15 cellular contexts compared by ENCODE assay signal in the genomic region with DNA sequence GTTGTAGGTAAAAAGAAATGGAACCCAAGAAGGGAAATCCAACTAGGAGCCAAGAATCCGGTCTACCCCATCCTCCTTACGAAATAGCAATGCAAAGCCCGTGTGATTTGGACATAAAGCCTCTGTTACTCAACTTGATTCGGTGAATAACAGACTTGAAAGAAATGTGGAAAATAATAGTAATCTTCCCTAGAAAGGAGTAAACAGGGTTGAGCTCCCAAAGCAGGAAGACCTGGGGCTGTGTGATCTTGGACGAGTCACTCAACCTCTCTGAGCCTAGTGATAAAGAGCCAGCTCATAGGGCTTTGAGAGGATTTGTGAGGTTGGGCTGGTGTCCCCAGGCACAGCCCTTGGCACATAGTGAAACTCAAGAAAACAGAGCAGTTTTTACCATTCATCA. TPM values are rescaled to one million over a fixed set of nuclear protein-coding genes. Genes with fewer than 3 reads are reported as not detected.
DNase-seq lines count a peak whose midpoint lies in the region; ATAC-seq, FAIRE-seq and TF ChIP-seq lines count a peak whose summit lies in the region.
"Had no signal": no experiment of that assay in that cellular context is flagged by ENCODE, and none has a peak within 500 bp of the region (broad histone marks: within the 10 kb centered on the region; RNA-seq: fewer than 3 reads in every experiment).

No MANE protein-coding gene starts in this region.

- H3K4me1 Mint-ChIP-seq in type B pancreatic cell (ENCODE audit: unreplicated experiment) = peaks cover 56% of the 10 kb centered on the region
- H3K4me1 Mint-ChIP-seq: immature natural killer cell had no signal

- no peak overlapping the region for H3K9ac ChIP-seq in colonic mucosa (ENCODE audit: low read depth in 2 of 2, low read length in 2 of 2)
- peak overlapping the region; percentile 40 for H3K9ac ChIP-seq in muscle layer of colon (ENCODE audit: low read length)
- H3K9ac ChIP-seq in PC-3 (ENCODE audit: low read length) = no peak overlapping the region

- H3K27ac ChIP-seq in heart left ventricle = peak overlapping the region; percentile 3 to 98 (median 92)
- H3K27ac ChIP-seq in colonic mucosa = peak overlapping the region; percentile 37
- H3K27ac ChIP-seq in muscle layer of colon (ENCODE audit: low read depth, low read length) = peak overlapping the region; percentile 99
- no peak overlapping the region for H3K27ac ChIP-seq in PC-3 (ENCODE audit: low read length)

- H3K27me3 Mint-ChIP-seq in type B pancreatic cell = no peaks in the 10 kb centered on the region

- H4K20me1 ChIP-seq in PC-3 (ENCODE audit: low read length) = no peaks in the 10 kb centered on the region

- H3F3A ChIP-seq in PC-3 (ENCODE audit: low read length, unreplicated experiment) = no peaks in the 10 kb centered on the region

- no peak for FAIRE-seq in urothelium cell line (lab: Jason Lieb, UNC)
- FAIRE-seq: GM18507 had no signal

- peak overlapping the region; percentile 46 for H3K4me3 Mint-ChIP-seq in type B pancreatic cell
- H3K4me3 Mint-ChIP-seq: immature natural killer cell had no signal

- no peaks in the 10 kb centered on the region for H3K9me3 Mint-ChIP-seq in type B pancreatic cell
- H3K9me3 Mint-ChIP-seq: immature natural killer cell had no signal

- no peaks in the 10 kb centered on the region for H3K36me3 Mint-ChIP-seq in type B pancreatic cell
- H3K36me3 Mint-ChIP-seq: immature natural killer cell had no signal

- H3K4me2 ChIP-seq in PC-3 (ENCODE audit: low read length) = no peak overlapping the region

- no peak for TF ChIP-seq CTCF in heart left ventricle (IDR thresholded peaks at IDR 0.05)
- TF ChIP-seq CTCF in colonic mucosa (IDR thresholded peaks at IDR 0.05) = no peak
- no peak for TF ChIP-seq CTCF in type B pancreatic cell (conservative IDR thresholded peaks at IDR 0.05)
- no peak for TF ChIP-seq CTCF in PC-3 (conservative IDR thresholded peaks at IDR 0.05; ENCODE audit: low read depth, low read length)

- intact Hi-C loops in heart left ventricle (cut with DNase I) = loop anchor here in 4 of 10 donors (2.0 to 5.0 kb wide), 2 partner anchors 35 kb away; no protein-coding TSS in a partner anchor
- intact Hi-C loops in left ventricle myocardium superior (cut with micrococcal nuclease) = no loop called here
- intact Hi-C loops in colonic mucosa (cut with DNase I) = no loop called here
- intact Hi-C loops in PC-3 (cut with micrococcal nuclease) = no loop called here

- H3K4me1 ChIP-seq in heart left ventricle (peaks cover 2 to 96% (median 70%) of the 10 kb centered on the region in 12 donors), colonic mucosa (no peaks in the 10 kb centered on the region), muscle layer of colon (ENCODE audit: insufficient read depth, low read length) (peaks cover 82% of the 10 kb centered on the region), PC-3 (ENCODE audit: insufficient read depth, low read length) (no peaks in the 10 kb centered on the region)

- CTCF ChIA-PET in PC-3 (lab: Charles Lee) = no interaction called here

- TF ChIP-seq POLR2A in heart left ventricle (IDR thresholded peaks at IDR 0.05) = no peak

- H3K4me3 ChIP-seq in heart left ventricle (no peak overlapping the region), colonic mucosa (no peak overlapping the region), muscle layer of colon (ENCODE audit: low read depth in 1 of 2, low read length in 2 of 2) (peak overlapping the region in 1 of 2 donors; percentile 41), PC-3 (ENCODE audit: low read length) (no peak overlapping the region)

- H3K27me3 ChIP-seq in heart left ventricle = no peaks in the 10 kb centered on the region
- no peaks in the 10 kb centered on the region for H3K27me3 ChIP-seq in colonic mucosa
- no peaks in the 10 kb centered on the region for H3K27me3 ChIP-seq in muscle layer of colon (ENCODE audit: control insufficient read depth in 1 of 2, insufficient read depth in 2 of 2, low read length in 2 of 2)
- no peaks in the 10 kb centered on the region for H3K27me3 ChIP-seq in PC-3 (ENCODE audit: low read length)

- no TSS peak for BruUV-seq in PC-3 (replicated peaks; lab: Mats Ljungman, UMichigan)

- H2AFZ ChIP-seq in PC-3 (ENCODE audit: low read length) = no peak overlapping the region

- peak overlapping the region; percentile 16 for H3K27ac Mint-ChIP-seq in type B pancreatic cell
- H3K27ac Mint-ChIP-seq: immature natural killer cell had no signal

- DNase-seq in heart left ventricle (no peak), left ventricle myocardium superior (no peak), colonic mucosa (no peak), type B pancreatic cell (ENCODE audit: extremely low spot score, unreplicated experiment) (no peak), PC-3 (no peak), urothelium cell line (ENCODE audit: low spot score) (no peak)
- DNase-seq: activated CD8-positive, alpha-beta memory T cell treated with anti-CD3 and anti-CD28 coated beads, Interleukin-2, amount 50 U/mL, for 4 hours; immature natural killer cell had no signal

- H3K9me3 ChIP-seq in heart left ventricle (no peaks in the 10 kb centered on the region), colonic mucosa (no peaks in the 10 kb centered on the region), muscle layer of colon (ENCODE audit: low read length) (no peaks in the 10 kb centered on the region), PC-3 (ENCODE audit: low read length) (no peaks in the 10 kb centered on the region)

- POLR2A ChIA-PET in PC-3 (lab: Charles Lee; ENCODE audit: unreplicated experiment) = no interaction called here

- no peaks in the 10 kb centered on the region for H3K9me2 ChIP-seq in PC-3 (replicated peaks; ENCODE audit: low read length)

- H3K36me3 ChIP-seq in heart left ventricle = peaks cover 0 to 57% (median 5%) of the 10 kb centered on the region in 9 donors
- H3K36me3 ChIP-seq in colonic mucosa = no peaks in the 10 kb centered on the region
- peaks cover 99% of the 10 kb centered on the region for H3K36me3 ChIP-seq in muscle layer of colon (ENCODE audit: insufficient read depth, low read length)
- H3K36me3 ChIP-seq in PC-3 (ENCODE audit: low read depth, low read length) = no peaks in the 10 kb centered on the region

- ATAC-seq in heart left ventricle = no peak
- no peak for ATAC-seq in left ventricle myocardium superior
- no peak for ATAC-seq in PC-3
- ATAC-seq in HG02870 (IDR thresholded peaks at IDR 0.05; ENCODE audit: unreplicated experiment) = no peak

- 71 to 87% (median 79%) methylated on average over 5 of the region's 5 CpGs for WGBS in heart left ventricle, 4 donors

- no peaks in the 10 kb centered on the region for H3K79me2 ChIP-seq in PC-3 (ENCODE audit: low read length)

RNA-seq across cellular contexts. Expression of gene IL17B, which starts 42.7 kb away (rescaled TPM):
- total RNA-seq in heart left ventricle (under 1 TPM in 2 of 9 donors, not detected in 7; 0.35 to 0.42 TPM), left ventricle myocardium superior (not detected), colonic mucosa (under 1 TPM in 1 of 2 donors, not detected in 1; 0.42 TPM), type B pancreatic cell (ENCODE audit: low replicate concordance) (0.46 TPM in 1 of 2 replicates, not detected in the other), PC-3 (2014; rRNA removed) (not detected in 2 replicates)
- polyA plus RNA-seq in heart left ventricle = under 1 TPM in 1 of 2 donors, not detected in 1; 0.33 TPM
- total RNA-seq: Daoy, endothelial cell of umbilical vein, M059J, temporal lobe had no signal
- polyA plus RNA-seq: endothelial cell of umbilical vein, immature natural killer cell had no signal
